Comparison of ENCODE assay signal across 39 cellular contexts in the genomic region with DNA sequence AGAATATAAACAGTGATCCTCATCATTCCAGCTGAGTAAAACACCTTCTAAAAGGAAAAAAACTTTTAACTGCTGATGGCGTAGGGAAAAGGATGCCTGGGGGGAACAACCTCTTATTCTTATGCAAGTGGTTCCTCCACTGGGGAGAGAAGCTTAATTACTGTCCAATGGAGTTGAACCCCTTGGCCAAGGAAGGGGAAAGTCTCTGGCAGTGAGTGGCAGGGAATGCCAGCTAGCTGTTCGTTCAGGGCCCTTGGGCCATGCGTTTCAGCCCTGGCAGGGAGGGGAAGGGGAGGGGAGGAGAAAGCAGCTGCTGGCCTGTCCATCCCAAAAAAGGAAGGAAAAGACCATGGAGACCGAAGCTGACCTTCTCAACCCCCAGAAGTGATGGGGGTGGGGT. TPM values are rescaled to one million over a fixed set of nuclear protein-coding genes. Genes with fewer than 3 reads are reported as not detected.
"Had no signal": no experiment of that assay in that cellular context is flagged by ENCODE, and none has a peak within 500 bp of the region (broad histone marks: within the 10 kb centered on the region; RNA-seq: fewer than 3 reads in every experiment).

No MANE protein-coding gene starts in this region.

- H3K27ac Mint-ChIP-seq: activated B cell treated with CpG ODN at 0.5 μM for 24 hours; activated CD8-positive, alpha-beta T cell treated with anti-CD3 and anti-CD28 coated beads for 36 hours; activated naive CD8-positive, alpha-beta T cell; activated T-helper 17 cell treated with anti-CD3 and anti-CD28 coated beads, Interleukin-2, amount 50 U/mL, for 72 hours; T-helper 17 cell; T-helper 2 cell treated with Interferon-gamma antibody and Interleukin-4, amounts not matched to agents 5 μg/mL and 100 μg/mL, for 36 hours had no signal

- H3K27me3 ChIP-seq: brain microvascular endothelial cell, esophagus squamous epithelium had no signal

- H3K36me3 Mint-ChIP-seq: activated naive CD8-positive, alpha-beta T cell had no signal

- H3K36me3 ChIP-seq: brain microvascular endothelial cell, esophagus squamous epithelium, gastroesophageal sphincter, heart right ventricle had no signal

- H3K4me1 ChIP-seq: esophagus squamous epithelium, gastroesophageal sphincter, heart right ventricle had no signal

- H3K4me1 Mint-ChIP-seq: activated B cell treated with CpG ODN at 0.5 μM for 24 hours; activated T-helper 17 cell treated with anti-CD3 and anti-CD28 coated beads, Interleukin-2, amount 50 U/mL, for 72 hours; central memory CD8-positive, alpha-beta T cell; T-helper 17 cell had no signal

- ATAC-seq: activated CD4-positive, CD25-positive, alpha-beta regulatory T cell treated with anti-CD3 and anti-CD28 coated beads, Interleukin-2, amount 50 U/mL, for 24 hours; activated CD8-positive, alpha-beta T cell treated with anti-CD3 and anti-CD28 coated beads for 36 hours; activated T-cell treated with anti-CD3 and anti-CD28 coated beads, Interleukin-2, amount 50 U/mL, for 4 hours; activated T-helper 17 cell treated with anti-CD3 and anti-CD28 coated beads, Interleukin-2, amount 50 U/mL, for 72 hours; gastroesophageal sphincter; heart right ventricle; T-helper 17 cell had no signal

- H3K9me3 ChIP-seq: esophagus squamous epithelium, gastroesophageal sphincter, heart right ventricle had no signal

- H3K9me3 Mint-ChIP-seq: activated B cell treated with CpG ODN at 0.5 μM for 24 hours; activated CD8-positive, alpha-beta T cell treated with anti-CD3 and anti-CD28 coated beads for 36 hours; activated T-cell treated with anti-CD3 and anti-CD28 coated beads, Interleukin-2, amount 50 U/mL, for 4 hours; activated T-helper 17 cell treated with anti-CD3 and anti-CD28 coated beads, Interleukin-2, amount 50 U/mL, for 72 hours; central memory CD8-positive, alpha-beta T cell; T-helper 2 cell treated with Interferon-gamma antibody and Interleukin-4, amounts not matched to agents 5 μg/mL and 100 μg/mL, for 36 hours had no signal

- H3K4me3 ChIP-seq: esophagus squamous epithelium, gastroesophageal sphincter, heart right ventricle had no signal

- H3K27ac ChIP-seq: brain microvascular endothelial cell, epithelial cell of prostate, esophagus squamous epithelium, gastroesophageal sphincter, heart right ventricle had no signal

- DNase-seq: activated B cell treated with CpG ODN at 0.5 μM for 24 hours; activated CD4-positive, alpha-beta T cell treated with anti-CD3 and anti-CD28 coated beads for 48 hours; activated CD4-positive, alpha-beta T cell treated with anti-CD3 and anti-CD28 coated beads, Interleukin-2, amount 50 U/mL, for 1 hour; activated CD4-positive, alpha-beta T cell treated with anti-CD3 and anti-CD28 coated beads, Interleukin-2, amount 50 U/mL, for 48 hours; activated CD8-positive, alpha-beta memory T cell treated with anti-CD3 and anti-CD28 coated beads for 24 hours; activated CD8-positive, alpha-beta T cell treated with anti-CD3 and anti-CD28 coated beads for 36 hours; activated effector memory CD4-positive, alpha-beta T cell treated with Interleukin-2 at 50 U/mL for 16 hours; activated gamma-delta T cell treated with Interleukin-2 at 50 U/mL for 16 hours; activated naive CD4-positive, alpha-beta T cell treated with anti-CD3 and anti-CD28 coated beads, Interleukin-2, amount 50 U/mL, for 16 hours; activated naive CD4-positive, alpha-beta T cell treated with Interleukin-2 at 50 U/mL for 16 hours; activated T-cell treated with anti-CD3 and anti-CD28 coated beads, Interleukin-2, amount 50 U/mL, for 4 hours; amniotic stem cell; anterior cingulate cortex; brain microvascular endothelial cell; cortex of kidney; effector CD8-positive, alpha-beta T cell; esophagus squamous epithelium; foreskin melanocyte; heart right ventricle; T-helper 1 cell; T-helper 17 cell; T1000 had no signal

- H3K4me3 Mint-ChIP-seq: activated B cell treated with CpG ODN at 0.5 μM for 24 hours; activated CD8-positive, alpha-beta T cell treated with anti-CD3 and anti-CD28 coated beads for 36 hours; activated naive CD8-positive, alpha-beta T cell; activated T-cell treated with anti-CD3 and anti-CD28 coated beads, Interleukin-2, amount 50 U/mL, for 4 hours; activated T-helper 17 cell treated with anti-CD3 and anti-CD28 coated beads, Interleukin-2, amount 50 U/mL, for 72 hours; central memory CD8-positive, alpha-beta T cell; T-helper 17 cell; T-helper 2 cell treated with Interferon-gamma antibody and Interleukin-4, amounts not matched to agents 5 μg/mL and 100 μg/mL, for 36 hours had no signal

RNA-seq across cellular contexts. Expression of a gene that starts 22.6 kb away (rescaled TPM):
- total RNA-seq: activated B cell treated with CpG ODN at 0.5 μM for 24 hours; activated CD8-positive, alpha-beta T cell treated with anti-CD3 and anti-CD28 coated beads for 36 hours; activated T-cell treated with anti-CD3 and anti-CD28 coated beads, Interleukin-2, amount 50 U/mL, for 4 hours; activated T-helper 17 cell treated with anti-CD3 and anti-CD28 coated beads, Interleukin-2, amount 50 U/mL, for 72 hours; astrocyte; bronchial epithelial cell; cardiac septum; chondrocyte; dermis microvascular lymphatic vessel endothelial cell; endothelial cell of umbilical vein; esophagus squamous epithelium; fibroblast of lung; fibroblast of villous mesenchyme; gastroesophageal sphincter; glomerular endothelial cell; heart right ventricle; T-helper 17 cell had no signal
- polyA plus RNA-seq: endothelial cell of umbilical vein, esophagus, fibroblast of lung, heart right ventricle had no signal
